9 cellular contexts compared by ENCODE assay signal in the genomic region with DNA sequence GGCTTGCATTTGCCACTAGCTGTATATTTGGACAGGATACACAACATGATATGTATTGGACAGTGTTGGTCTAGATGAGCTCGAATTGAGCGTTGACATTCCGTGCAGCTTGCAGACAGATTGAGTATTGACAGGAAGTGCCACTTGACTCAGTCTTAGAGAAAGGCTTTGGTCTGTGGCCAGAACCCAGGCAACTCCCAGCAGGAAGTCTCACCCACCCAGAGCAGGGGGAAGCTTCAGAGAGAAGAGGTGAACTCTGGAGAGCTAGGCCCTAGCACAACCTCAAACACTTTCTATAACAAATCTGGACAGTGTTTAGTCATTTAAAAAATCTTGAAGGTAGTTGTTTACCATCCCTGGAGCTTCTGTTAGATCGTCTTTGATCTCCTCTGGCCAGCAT.
DNase-seq lines count a peak whose midpoint lies in the region; ATAC-seq and FAIRE-seq lines count a peak whose summit lies in the region.
"Had no signal": no experiment of that assay in that cellular context is flagged by ENCODE, and none has a peak within 500 bp of the region (broad histone marks: within the 10 kb centered on the region; RNA-seq: fewer than 3 reads in every experiment).

No MANE protein-coding gene starts in this region.

- ATAC-seq in HG03095 (IDR thresholded peaks at IDR 0.05; ENCODE audit: unreplicated experiment): peak; percentile 89

- H3K9me3 Mint-ChIP-seq in activated naive CD4-positive, alpha-beta T cell treated with anti-CD3 and anti-CD28 coated beads, Interleukin-2, amount 10 ng/mL, durations not matched to agents 7 days and 5 days: peaks cover 17% of the 10 kb centered on the region

- no peak for FAIRE-seq in RCC 7860 (lab: Jason Lieb, UNC)

- H3K36me3 Mint-ChIP-seq in activated naive CD4-positive, alpha-beta T cell treated with anti-CD3 and anti-CD28 coated beads, Interleukin-2, amount 10 ng/mL, durations not matched to agents 7 days and 5 days: peaks cover 23% of the 10 kb centered on the region

- no peaks in the 10 kb centered on the region for H3K27me3 Mint-ChIP-seq in activated naive CD4-positive, alpha-beta T cell treated with anti-CD3 and anti-CD28 coated beads, Interleukin-2, amount 10 ng/mL, durations not matched to agents 7 days and 5 days

- no peak overlapping the region for H3K4me3 Mint-ChIP-seq in activated naive CD4-positive, alpha-beta T cell treated with anti-CD3 and anti-CD28 coated beads, Interleukin-2, amount 10 ng/mL, durations not matched to agents 7 days and 5 days
- H3K4me3 Mint-ChIP-seq: T-helper 1 cell treated with Interleukin-12 subunit alpha and Interleukin-12 subunit beta and Interleukin-4 antibody, amounts not matched to agents 30 μg/mL and 1 μg/mL, for 36 hours had no signal

- peak; percentile 19 to 48 for DNase-seq in NCI-H524 (lab: John Stamatoyannopoulos, UW)
- no peak for DNase-seq in NCI-H524 treated with DMSO at 0.1 percent for 48 hours (lab: John Stamatoyannopoulos, UW)
- peak; percentile 20 for DNase-seq in RCC 7860 (ENCODE audit: low spot score)
- peak; percentile 82 for DNase-seq in activated naive CD4-positive, alpha-beta T cell treated with anti-CD3 and anti-CD28 coated beads, Interleukin-2, amount 10 ng/mL, durations not matched to agents 7 days and 5 days
- peak; percentile 62 for DNase-seq in stimulated activated CD4-positive, alpha-beta T cell treated with anti-CD3 and anti-CD28 coated beads, Interleukin-1b, Interleukin-23, amount 100 ng/mL, for 48 hours
- DNase-seq in T1000 (lab: John Stamatoyannopoulos, UW): no peak
- no peak for DNase-seq in occipital lobe (lab: John Stamatoyannopoulos, UW)

- peaks cover 7% of the 10 kb centered on the region for H3K4me1 Mint-ChIP-seq in activated naive CD4-positive, alpha-beta T cell treated with anti-CD3 and anti-CD28 coated beads, Interleukin-2, amount 10 ng/mL, durations not matched to agents 7 days and 5 days

- CTCF ChIA-PET in activated naive CD4-positive, alpha-beta T cell treated with anti-CD3 and anti-CD28 coated beads, Interleukin-2, amount 10 ng/mL, durations not matched to agents 7 days and 5 days (lab: Charles Lee): interaction anchor here (1.3 kb wide), 1 partner anchor 9 kb away, joined by 3 read pairs; no protein-coding TSS in a partner anchor

- H3K27ac Mint-ChIP-seq in activated naive CD4-positive, alpha-beta T cell treated with anti-CD3 and anti-CD28 coated beads, Interleukin-2, amount 10 ng/mL, durations not matched to agents 7 days and 5 days: no peak overlapping the region
- H3K27ac Mint-ChIP-seq: T-helper 1 cell treated with Interleukin-12 subunit alpha and Interleukin-12 subunit beta and Interleukin-4 antibody, amounts not matched to agents 30 μg/mL and 1 μg/mL, for 36 hours had no signal

Comparison
In these comparisons a context has a peak if more than half of its experiments do, and no peak if none do; other contexts are left out.
1. DNase-seq: peak in NCI-H524 (2 of 2), RCC 7860 (single experiment), activated naive CD4-positive, alpha-beta T cell treated with anti-CD3 and anti-CD28 coated beads, Interleukin-2, amount 10 ng/mL, durations not matched to agents 7 days and 5 days (single experiment) and stimulated activated CD4-positive, alpha-beta T cell treated with anti-CD3 and anti-CD28 coated beads, Interleukin-1b, Interleukin-23, amount 100 ng/mL, for 48 hours (single experiment); none in NCI-H524 treated with DMSO at 0.1 percent for 48 hours (single experiment), T1000 (single experiment) and occipital lobe (single experiment).